In the genomic region with DNA sequence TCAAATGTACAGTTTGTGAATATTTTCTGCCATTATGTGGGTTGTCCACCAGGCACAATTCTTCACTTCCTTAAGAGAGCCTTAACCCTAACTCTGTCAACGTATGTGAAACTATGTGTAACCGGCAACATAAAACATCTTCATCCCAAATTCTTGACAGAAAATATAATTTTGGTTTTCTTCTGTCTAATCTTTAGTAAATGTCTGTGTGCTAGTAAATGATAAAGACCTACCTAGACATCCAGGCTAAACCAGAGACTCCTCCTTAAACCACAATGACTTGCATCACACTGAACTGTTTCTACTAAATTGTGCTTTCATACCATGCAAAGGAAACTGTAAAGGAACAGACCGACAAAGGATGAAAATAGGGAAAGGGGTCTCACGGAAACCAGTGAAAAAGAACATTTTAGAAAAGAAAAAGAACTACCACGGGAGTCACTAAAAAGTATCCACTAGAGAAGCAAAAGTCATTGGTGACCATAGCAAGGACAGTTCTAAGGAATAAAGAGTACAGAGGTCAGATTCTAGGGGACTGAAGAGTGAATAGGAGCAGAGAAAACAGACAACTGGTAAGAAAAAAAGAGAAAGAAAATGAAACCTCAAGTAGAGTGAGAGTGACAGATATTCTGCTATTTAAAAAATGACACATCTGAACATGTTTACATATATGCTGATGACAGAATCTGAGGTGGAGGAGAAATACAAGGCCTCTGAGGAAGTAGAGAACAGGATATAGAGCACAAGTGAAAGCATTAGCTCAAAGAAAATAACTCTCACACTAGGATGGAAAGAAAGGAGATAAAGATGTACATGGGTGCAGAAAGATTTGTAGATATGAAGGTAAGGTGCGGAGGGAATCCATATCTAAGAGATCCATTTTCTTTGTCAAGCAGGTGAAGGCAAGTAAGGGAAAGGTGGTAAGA, we compare ENCODE assay signal across 1 cellular context.
TF ChIP-seq lines count a peak whose summit lies in the region.

No MANE protein-coding gene starts in this region.

TF ChIP-seq in WTC11, 78 proteins besides CTCF, POLR2A, EP300 and RAD21 (continued from another document):
- TF ChIP-seq, protein P1, sequence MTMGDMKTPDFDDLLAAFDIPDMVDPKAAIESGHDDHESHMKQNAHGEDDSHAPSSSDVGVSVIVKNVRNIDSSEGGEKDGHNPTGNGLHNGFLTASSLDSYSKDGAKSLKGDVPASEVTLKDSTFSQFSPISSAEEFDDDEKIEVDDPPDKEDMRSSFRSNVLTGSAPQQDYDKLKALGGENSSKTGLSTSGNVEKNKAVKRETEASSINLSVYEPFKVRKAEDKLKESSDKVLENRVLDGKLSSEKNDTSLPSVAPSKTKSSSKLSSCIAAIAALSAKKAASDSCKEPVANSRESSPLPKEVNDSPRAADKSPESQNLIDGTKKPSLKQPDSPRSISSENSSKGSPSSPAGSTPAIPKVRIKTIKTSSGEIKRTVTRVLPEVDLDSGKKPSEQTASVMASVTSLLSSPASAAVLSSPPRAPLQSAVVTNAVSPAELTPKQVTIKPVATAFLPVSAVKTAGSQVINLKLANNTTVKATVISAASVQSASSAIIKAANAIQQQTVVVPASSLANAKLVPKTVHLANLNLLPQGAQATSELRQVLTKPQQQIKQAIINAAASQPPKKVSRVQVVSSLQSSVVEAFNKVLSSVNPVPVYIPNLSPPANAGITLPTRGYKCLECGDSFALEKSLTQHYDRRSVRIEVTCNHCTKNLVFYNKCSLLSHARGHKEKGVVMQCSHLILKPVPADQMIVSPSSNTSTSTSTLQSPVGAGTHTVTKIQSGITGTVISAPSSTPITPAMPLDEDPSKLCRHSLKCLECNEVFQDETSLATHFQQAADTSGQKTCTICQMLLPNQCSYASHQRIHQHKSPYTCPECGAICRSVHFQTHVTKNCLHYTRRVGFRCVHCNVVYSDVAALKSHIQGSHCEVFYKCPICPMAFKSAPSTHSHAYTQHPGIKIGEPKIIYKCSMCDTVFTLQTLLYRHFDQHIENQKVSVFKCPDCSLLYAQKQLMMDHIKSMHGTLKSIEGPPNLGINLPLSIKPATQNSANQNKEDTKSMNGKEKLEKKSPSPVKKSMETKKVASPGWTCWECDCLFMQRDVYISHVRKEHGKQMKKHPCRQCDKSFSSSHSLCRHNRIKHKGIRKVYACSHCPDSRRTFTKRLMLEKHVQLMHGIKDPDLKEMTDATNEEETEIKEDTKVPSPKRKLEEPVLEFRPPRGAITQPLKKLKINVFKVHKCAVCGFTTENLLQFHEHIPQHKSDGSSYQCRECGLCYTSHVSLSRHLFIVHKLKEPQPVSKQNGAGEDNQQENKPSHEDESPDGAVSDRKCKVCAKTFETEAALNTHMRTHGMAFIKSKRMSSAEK (CRISPR knock-in tag; IDR thresholded peaks at IDR 0.05; ENCODE audit: borderline replicate concordance), result no peak
- no peak for TF ChIP-seq FOXJ3 (CRISPR knock-in tag; IDR thresholded peaks at IDR 0.05; ENCODE audit: borderline replicate concordance)
- TF ChIP-seq MXD4 (CRISPR knock-in tag; IDR thresholded peaks at IDR 0.05; ENCODE audit: borderline replicate concordance), result no peak
- TF ChIP-seq, protein P2, sequence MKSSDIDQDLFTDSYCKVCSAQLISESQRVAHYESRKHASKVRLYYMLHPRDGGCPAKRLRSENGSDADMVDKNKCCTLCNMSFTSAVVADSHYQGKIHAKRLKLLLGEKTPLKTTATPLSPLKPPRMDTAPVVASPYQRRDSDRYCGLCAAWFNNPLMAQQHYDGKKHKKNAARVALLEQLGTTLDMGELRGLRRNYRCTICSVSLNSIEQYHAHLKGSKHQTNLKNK (CRISPR knock-in tag; IDR thresholded peaks at IDR 0.05), result no peak
- TF ChIP-seq, protein P3, sequence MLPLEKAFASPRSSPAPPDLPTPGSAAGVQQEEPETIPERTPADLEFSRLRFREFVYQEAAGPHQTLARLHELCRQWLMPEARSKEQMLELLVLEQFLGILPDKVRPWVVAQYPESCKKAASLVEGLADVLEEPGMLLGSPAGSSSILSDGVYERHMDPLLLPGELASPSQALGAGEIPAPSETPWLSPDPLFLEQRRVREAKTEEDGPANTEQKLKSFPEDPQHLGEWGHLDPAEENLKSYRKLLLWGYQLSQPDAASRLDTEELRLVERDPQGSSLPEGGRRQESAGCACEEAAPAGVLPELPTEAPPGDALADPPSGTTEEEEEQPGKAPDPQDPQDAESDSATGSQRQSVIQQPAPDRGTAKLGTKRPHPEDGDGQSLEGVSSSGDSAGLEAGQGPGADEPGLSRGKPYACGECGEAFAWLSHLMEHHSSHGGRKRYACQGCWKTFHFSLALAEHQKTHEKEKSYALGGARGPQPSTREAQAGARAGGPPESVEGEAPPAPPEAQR (CRISPR knock-in tag; IDR thresholded peaks at IDR 0.05), result no peak
- TF ChIP-seq, protein P4, sequence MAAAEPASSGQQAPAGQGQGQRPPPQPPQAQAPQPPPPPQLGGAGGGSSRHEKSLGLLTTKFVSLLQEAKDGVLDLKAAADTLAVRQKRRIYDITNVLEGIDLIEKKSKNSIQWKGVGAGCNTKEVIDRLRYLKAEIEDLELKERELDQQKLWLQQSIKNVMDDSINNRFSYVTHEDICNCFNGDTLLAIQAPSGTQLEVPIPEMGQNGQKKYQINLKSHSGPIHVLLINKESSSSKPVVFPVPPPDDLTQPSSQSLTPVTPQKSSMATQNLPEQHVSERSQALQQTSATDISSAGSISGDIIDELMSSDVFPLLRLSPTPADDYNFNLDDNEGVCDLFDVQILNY (CRISPR knock-in tag; IDR thresholded peaks at IDR 0.05), result no peak
- TF ChIP-seq RELA (CRISPR knock-in tag; IDR thresholded peaks at IDR 0.05; ENCODE audit: borderline replicate concordance), result no peak
- TF ChIP-seq, protein P5, sequence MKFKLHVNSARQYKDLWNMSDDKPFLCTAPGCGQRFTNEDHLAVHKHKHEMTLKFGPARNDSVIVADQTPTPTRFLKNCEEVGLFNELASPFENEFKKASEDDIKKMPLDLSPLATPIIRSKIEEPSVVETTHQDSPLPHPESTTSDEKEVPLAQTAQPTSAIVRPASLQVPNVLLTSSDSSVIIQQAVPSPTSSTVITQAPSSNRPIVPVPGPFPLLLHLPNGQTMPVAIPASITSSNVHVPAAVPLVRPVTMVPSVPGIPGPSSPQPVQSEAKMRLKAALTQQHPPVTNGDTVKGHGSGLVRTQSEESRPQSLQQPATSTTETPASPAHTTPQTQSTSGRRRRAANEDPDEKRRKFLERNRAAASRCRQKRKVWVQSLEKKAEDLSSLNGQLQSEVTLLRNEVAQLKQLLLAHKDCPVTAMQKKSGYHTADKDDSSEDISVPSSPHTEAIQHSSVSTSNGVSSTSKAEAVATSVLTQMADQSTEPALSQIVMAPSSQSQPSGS (CRISPR knock-in tag; IDR thresholded peaks at IDR 0.05; ENCODE audit: borderline replicate concordance, low read depth), result no peak
- TF ChIP-seq, protein P6, sequence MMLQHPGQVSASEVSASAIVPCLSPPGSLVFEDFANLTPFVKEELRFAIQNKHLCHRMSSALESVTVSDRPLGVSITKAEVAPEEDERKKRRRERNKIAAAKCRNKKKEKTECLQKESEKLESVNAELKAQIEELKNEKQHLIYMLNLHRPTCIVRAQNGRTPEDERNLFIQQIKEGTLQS (CRISPR knock-in tag; conservative IDR thresholded peaks at IDR 0.05), result no peak
- TF ChIP-seq NFYB (CRISPR knock-in tag; conservative IDR thresholded peaks at IDR 0.05; ENCODE audit: low read depth), result no peak
- TF ChIP-seq, protein P7, sequence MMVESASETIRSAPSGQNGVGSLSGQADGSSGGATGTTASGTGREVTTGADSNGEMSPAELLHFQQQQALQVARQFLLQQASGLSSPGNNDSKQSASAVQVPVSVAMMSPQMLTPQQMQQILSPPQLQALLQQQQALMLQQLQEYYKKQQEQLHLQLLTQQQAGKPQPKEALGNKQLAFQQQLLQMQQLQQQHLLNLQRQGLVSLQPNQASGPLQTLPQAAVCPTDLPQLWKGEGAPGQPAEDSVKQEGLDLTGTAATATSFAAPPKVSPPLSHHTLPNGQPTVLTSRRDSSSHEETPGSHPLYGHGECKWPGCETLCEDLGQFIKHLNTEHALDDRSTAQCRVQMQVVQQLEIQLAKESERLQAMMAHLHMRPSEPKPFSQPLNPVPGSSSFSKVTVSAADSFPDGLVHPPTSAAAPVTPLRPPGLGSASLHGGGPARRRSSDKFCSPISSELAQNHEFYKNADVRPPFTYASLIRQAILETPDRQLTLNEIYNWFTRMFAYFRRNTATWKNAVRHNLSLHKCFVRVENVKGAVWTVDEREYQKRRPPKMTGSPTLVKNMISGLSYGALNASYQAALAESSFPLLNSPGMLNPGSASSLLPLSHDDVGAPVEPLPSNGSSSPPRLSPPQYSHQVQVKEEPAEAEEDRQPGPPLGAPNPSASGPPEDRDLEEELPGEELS (CRISPR knock-in tag; IDR thresholded peaks at IDR 0.05), result no peak
- TF ChIP-seq ZNF138 (CRISPR knock-in tag; conservative IDR thresholded peaks at IDR 0.05), result no peak
- TF ChIP-seq, protein P8, sequence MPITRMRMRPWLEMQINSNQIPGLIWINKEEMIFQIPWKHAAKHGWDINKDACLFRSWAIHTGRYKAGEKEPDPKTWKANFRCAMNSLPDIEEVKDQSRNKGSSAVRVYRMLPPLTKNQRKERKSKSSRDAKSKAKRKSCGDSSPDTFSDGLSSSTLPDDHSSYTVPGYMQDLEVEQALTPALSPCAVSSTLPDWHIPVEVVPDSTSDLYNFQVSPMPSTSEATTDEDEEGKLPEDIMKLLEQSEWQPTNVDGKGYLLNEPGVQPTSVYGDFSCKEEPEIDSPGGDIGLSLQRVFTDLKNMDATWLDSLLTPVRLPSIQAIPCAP (CRISPR knock-in tag; IDR thresholded peaks at IDR 0.05), result no peak
- no peak for TF ChIP-seq ZNF317 (CRISPR knock-in tag; IDR thresholded peaks at IDR 0.05; ENCODE audit: borderline replicate concordance, low read depth)
- TF ChIP-seq IRF2 (CRISPR knock-in tag; IDR thresholded peaks at IDR 0.05; ENCODE audit: borderline replicate concordance, low read depth), result no peak
